29 cellular contexts compared by ENCODE assay signal in genomic region chrY:6977783-6978182, GRCh38.
"Had no signal": no experiment of that assay in that cellular context is flagged by ENCODE, and none has a peak within 500 bp of the region (broad histone marks: within the 10 kb centered on the region; RNA-seq: fewer than 3 reads in every experiment).

No MANE protein-coding gene starts in this region.

- H3K27me3 ChIP-seq: brain microvascular endothelial cell, cardiac muscle cell, colonic mucosa, SJCRH30 had no signal

- H3K9me3 ChIP-seq: colonic mucosa, SJCRH30 had no signal

- H3K36me3 ChIP-seq: brain microvascular endothelial cell, cardiac muscle cell, colonic mucosa, SJCRH30 had no signal

- H3K27ac ChIP-seq: brain microvascular endothelial cell, cardiac muscle cell, colonic mucosa, SJCRH30, SK-N-MC had no signal

- H3K4me3 ChIP-seq: cardiac muscle cell, colonic mucosa, SJCRH30, SK-N-MC had no signal

- H3K4me1 ChIP-seq: colonic mucosa, SJCRH30 had no signal

- ATAC-seq: activated CD4-positive, CD25-positive, alpha-beta regulatory T cell treated with anti-CD3 and anti-CD28 coated beads, Interleukin-2, amount 50 U/mL, for 24 hours; activated CD8-positive, alpha-beta memory T cell treated with anti-CD3 and anti-CD28 coated beads, Interleukin-2, amount 10 ng/mL, durations not matched to agents 7 days and 5 days; Panc1; WTC11 had no signal

- DNase-seq: activated CD4-positive, alpha-beta memory T cell treated with anti-CD3 and anti-CD28 coated beads, Interleukin-2, amount 10 ng/mL, durations not matched to agents 7 days and 5 days; activated CD4-positive, alpha-beta T cell treated with anti-CD3 and anti-CD28 coated beads for 48 hours; activated CD8-positive, alpha-beta memory T cell treated with anti-CD3 and anti-CD28 coated beads for 24 hours; activated CD8-positive, alpha-beta memory T cell treated with anti-CD3 and anti-CD28 coated beads, Interleukin-2, amount 10 ng/mL, durations not matched to agents 7 days and 5 days; activated CD8-positive, alpha-beta memory T cell treated with anti-CD3 and anti-CD28 coated beads, Interleukin-2, amount 50 U/mL, for 48 hours; activated effector memory CD4-positive, alpha-beta T cell treated with Interleukin-2 at 50 U/mL for 16 hours; activated naive CD4-positive, alpha-beta T cell; activated naive CD4-positive, alpha-beta T cell treated with anti-CD3 and anti-CD28 coated beads, Interleukin-2, amount 50 U/mL, for 16 hours; activated naive CD8-positive, alpha-beta T cell treated with anti-CD3 and anti-CD28 coated beads for 36 hours; activated T-cell treated with anti-CD3 and anti-CD28 coated beads, Interleukin-2, amount 50 U/mL, for 48 hours; amniotic stem cell; aorta; brain microvascular endothelial cell; colonic mucosa; NCI-H1048; NCI-H1105 treated with DMSO at 0.1 percent for 48 hours; NCI-H1436; NCI-H1694; NCI-H1930; NCI-H345; NCI-H524 treated with DMSO at 0.1 percent for 48 hours; SHP77; SJCRH30; T1000 had no signal
